Comparison of ENCODE assay signal across 1 cellular context in genomic region chr21:36135391-36136094, GRCh38.
TF ChIP-seq lines count a peak whose summit lies in the region.

No MANE protein-coding gene starts in this region.

TF ChIP-seq in HEK293, 187 proteins besides CTCF, POLR2A, EP300 and RAD21 (continued from another document and continues in another):
- TF ChIP-seq ZFP3 (tag by site-specific recombination; IDR thresholded peaks at IDR 0.05; ENCODE audit: low read depth): no peak
- TF ChIP-seq OSR2 (tag by site-specific recombination; IDR thresholded peaks at IDR 0.05): no peak; the same call in 1 of the 2 replicates
- no peak for TF ChIP-seq ZNF175 (tag by site-specific recombination; IDR thresholded peaks at IDR 0.05)
- TF ChIP-seq ZBTB48 (tag by site-specific recombination; IDR thresholded peaks at IDR 0.05): peak; percentile 57; the same call in 1 of the 2 replicates
- TF ChIP-seq ZNF776 (tag by site-specific recombination; IDR thresholded peaks at IDR 0.05; ENCODE audit: borderline replicate concordance): no peak
- peak; percentile 73 for TF ChIP-seq ZNF76 (tag by site-specific recombination; IDR thresholded peaks at IDR 0.05; ENCODE audit: borderline replicate concordance, low read depth)
- TF ChIP-seq ZNF248 (tag by site-specific recombination; IDR thresholded peaks at IDR 0.05): no peak
- peak; percentile 99 for TF ChIP-seq GLIS2 (tag by site-specific recombination; IDR thresholded peaks at IDR 0.05)
- TF ChIP-seq ZBTB20 (tag by site-specific recombination; IDR thresholded peaks at IDR 0.05): peak; percentile 98
- no peak; the same call in 1 of the 2 replicates for TF ChIP-seq KLF9 (tag by site-specific recombination; IDR thresholded peaks at IDR 0.05; ENCODE audit: low read depth)
- no peak for TF ChIP-seq HIC1 (tag by site-specific recombination; IDR thresholded peaks at IDR 0.05)
- no peak for TF ChIP-seq ZNF394 (tag by site-specific recombination; IDR thresholded peaks at IDR 0.05; ENCODE audit: borderline replicate concordance)
- TF ChIP-seq PRDM4 (tag by site-specific recombination; IDR thresholded peaks at IDR 0.05): no peak; the same call in 1 of the 2 replicates
- TF ChIP-seq ZNF645 (tag by site-specific recombination; IDR thresholded peaks at IDR 0.05): peak; percentile 78; the same call in 1 of the 2 replicates
- no peak for TF ChIP-seq ZNF704 (tag by site-specific recombination; IDR thresholded peaks at IDR 0.05)
- TF ChIP-seq ZNF114 (tag by site-specific recombination; IDR thresholded peaks at IDR 0.05): no peak
- TF ChIP-seq ZNF148 (tag by site-specific recombination; IDR thresholded peaks at IDR 0.05; ENCODE audit: borderline replicate concordance): no peak
- TF ChIP-seq ZNF311 (tag by site-specific recombination; IDR thresholded peaks at IDR 0.05; ENCODE audit: borderline replicate concordance): no peak
- TF ChIP-seq ZNF398 (tag by site-specific recombination; IDR thresholded peaks at IDR 0.05): no peak
- 0 out of 2 replicates have a peak, but pooled peaks have one; percentile 45 for TF ChIP-seq ZBTB44 (tag by site-specific recombination; IDR thresholded peaks at IDR 0.05)
- TF ChIP-seq ZNF169 (tag by site-specific recombination; IDR thresholded peaks at IDR 0.05): no peak
- no peak for TF ChIP-seq HOXC10 (CRISPR knock-in tag; IDR thresholded peaks at IDR 0.05)
- no peak for TF ChIP-seq ZNF416 (tag by site-specific recombination; IDR thresholded peaks at IDR 0.05)
- TF ChIP-seq ZBTB1 (tag by site-specific recombination; IDR thresholded peaks at IDR 0.05): no peak
- TF ChIP-seq ZBTB10 (tag by site-specific recombination; IDR thresholded peaks at IDR 0.05): peak; percentile 73; the same call in 1 of the 2 replicates
- TF ChIP-seq TCF7L2 (IDR thresholded peaks at IDR 0.05; ENCODE audit: borderline replicate concordance, low read depth, low read length): no peak
- peak; percentile 36; the same call in 1 of the 2 replicates for TF ChIP-seq KLF17 (tag by site-specific recombination; IDR thresholded peaks at IDR 0.05)
- TF ChIP-seq SP3 (tag by site-specific recombination; IDR thresholded peaks at IDR 0.05): peak; percentile 81
- no peak for TF ChIP-seq ZNF274 (IDR thresholded peaks at IDR 0.05; ENCODE audit: low read length)
- no peak for TF ChIP-seq ZNF274 (tag by site-specific recombination; IDR thresholded peaks at IDR 0.05; ENCODE audit: borderline replicate concordance)
- TF ChIP-seq ZNF626 (tag by site-specific recombination; IDR thresholded peaks at IDR 0.05): no peak
- peak; percentile 99 for TF ChIP-seq ZNF423 (tag by site-specific recombination; IDR thresholded peaks at IDR 0.05)
- TF ChIP-seq EGR2 (tag by site-specific recombination; IDR thresholded peaks at IDR 0.05; ENCODE audit: low read depth): peak; percentile 94
- TF ChIP-seq ZNF670 (tag by site-specific recombination; IDR thresholded peaks at IDR 0.05; ENCODE audit: low read depth): no peak
- no peak for TF ChIP-seq BCL11B (tag by site-specific recombination; IDR thresholded peaks at IDR 0.05; ENCODE audit: low read depth)
- peak; percentile 53 for TF ChIP-seq ZXDB (tag by site-specific recombination; IDR thresholded peaks at IDR 0.05)
- peak; percentile 84 for TF ChIP-seq KLF8 (tag by site-specific recombination; IDR thresholded peaks at IDR 0.05)
- no peak for TF ChIP-seq ZNF391 (tag by site-specific recombination; IDR thresholded peaks at IDR 0.05; ENCODE audit: borderline replicate concordance, low read depth)
- TF ChIP-seq ZNF132 (tag by site-specific recombination; IDR thresholded peaks at IDR 0.05; ENCODE audit: borderline replicate concordance): no peak
